ENCODE assay signal across 8 cellular contexts in the genomic region with DNA sequence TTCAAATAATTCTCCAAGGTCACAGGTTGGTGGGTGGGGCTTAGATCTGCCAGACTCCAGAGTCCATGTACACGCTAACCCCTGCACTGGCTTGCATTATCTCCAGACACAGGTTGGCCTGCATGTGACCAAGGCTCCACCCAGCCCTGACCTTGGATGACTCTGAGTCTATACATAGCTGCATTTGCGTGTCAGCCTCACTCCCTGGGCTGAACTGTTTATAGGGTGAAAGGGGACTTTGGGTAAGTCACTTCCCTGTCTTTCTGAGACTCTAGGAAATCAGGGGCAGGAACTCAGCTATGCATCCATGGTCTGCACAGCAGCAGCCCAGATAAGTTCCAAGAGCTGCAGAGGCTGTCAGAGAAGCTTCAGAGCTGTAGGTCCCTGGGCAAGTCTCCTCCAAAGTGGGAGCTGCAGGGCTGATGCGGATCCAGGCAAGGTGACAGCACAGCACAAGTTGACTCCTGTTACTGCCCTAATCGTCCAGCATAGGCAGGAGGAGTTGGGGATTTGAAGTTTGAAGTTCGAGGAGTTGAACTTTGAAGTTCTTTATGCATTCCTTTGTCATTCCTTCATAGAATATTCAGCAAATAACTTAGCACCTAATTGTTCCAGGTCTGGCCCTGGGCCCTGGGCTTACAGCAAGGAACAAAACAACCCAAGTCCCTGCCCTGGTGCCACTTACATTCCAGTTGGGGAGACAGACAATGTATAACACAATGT. TPM values are rescaled to one million over a fixed set of nuclear protein-coding genes. Genes with fewer than 3 reads are reported as not detected.
DNase-seq lines count a peak whose midpoint lies in the region; ATAC-seq and TF ChIP-seq lines count a peak whose summit lies in the region.

No MANE protein-coding gene starts in this region.

- intact Hi-C loops in testis (cut with DNase I; ENCODE audit: low total_unique reads), result no loop called here
- intact Hi-C loops in posterior vena cava (cut with DNase I), result loop anchor here in 1 of 2 donors (5.0 to 10.0 kb wide), 2 partner anchors 72 to 124 kb away; partner anchors contain the start of gene IRF1

- TF ChIP-seq POLR2A in gastroesophageal sphincter (IDR thresholded peaks at IDR 0.05) (no peak), testis (IDR thresholded peaks at IDR 0.05) (no peak)

- H3K4me3 ChIP-seq in SJSA1 (no peak overlapping the region), gastroesophageal sphincter (no peak overlapping the region), testis (no peak overlapping the region)

- H3K36me3 ChIP-seq in SJSA1, result no peaks in the 10 kb centered on the region; the same call in 1 of the 2 replicates
- H3K36me3 ChIP-seq in gastroesophageal sphincter, result peaks cover 0 to 9% of the 10 kb centered on the region in 2 donors
- no peaks in the 10 kb centered on the region for H3K36me3 ChIP-seq in testis (ENCODE audit: low read depth, missing control alignments)

- TF ChIP-seq CTCF in gastroesophageal sphincter (IDR thresholded peaks at IDR 0.05) (no peak), testis (IDR thresholded peaks at IDR 0.05) (no peak)

- WGBS in gastroesophageal sphincter (ENCODE audit: low coverage in 1 of 2), 2 donors, result 31 to 40% methylated on average over 2 to 4 of the region's 5 CpGs
- 43 to 54% methylated on average over 5 of the region's 5 CpGs for WGBS in testis, 2 donors

- no peak for TF ChIP-seq EP300 in gastroesophageal sphincter (IDR thresholded peaks at IDR 0.05)

- ATAC-seq in GM18861 (IDR thresholded peaks at IDR 0.05; ENCODE audit: unreplicated experiment) (peak; percentile 29), HG03045 (IDR thresholded peaks at IDR 0.05; ENCODE audit: unreplicated experiment) (peak; percentile 29), gastroesophageal sphincter (no peak)

- H3K4me1 ChIP-seq in SJSA1 (replicated peaks) (peaks cover 75% of the 10 kb centered on the region), gastroesophageal sphincter (peaks cover 19 to 100% (median 82%) of the 10 kb centered on the region in 3 donors), testis (peaks cover 36% of the 10 kb centered on the region)

- H3K27me3 ChIP-seq in SJSA1 (replicated peaks), result no peaks in the 10 kb centered on the region
- H3K27me3 ChIP-seq in gastroesophageal sphincter, result no peaks in the 10 kb centered on the region
- H3K27me3 ChIP-seq in testis, result no peaks in the 10 kb centered on the region

- H3K9me3 ChIP-seq in SJSA1 (replicated peaks), result no peaks in the 10 kb centered on the region
- H3K9me3 ChIP-seq in gastroesophageal sphincter, result no peaks in the 10 kb centered on the region
- H3K9me3 ChIP-seq in testis, result no peaks in the 10 kb centered on the region

- DNase-seq in SJSA1 (ENCODE audit: low read depth in 1 of 2, low spot score in 2 of 2) (peak in 1 of 2 experiments; percentile 47), testis (peak; percentile 53), posterior vena cava (ENCODE audit: low spot score) (no peak), NCI-H748 (lab: John Stamatoyannopoulos, UW; ENCODE audit: unreplicated experiment) (no peak), NCI-H146 (lab: John Stamatoyannopoulos, UW) (no peak)

- H3K27ac ChIP-seq in SJSA1 (peak overlapping the region; percentile 20), gastroesophageal sphincter (peak overlapping the region in 3 of 4 donors; percentile 53 to 99 (median 98)), testis (no peak overlapping the region)

RNA-seq across cellular contexts. Expression of gene SLC22A5, which starts 53.4 kb away (rescaled TPM):
- 2.4 and 3.5 TPM in 2 replicates for total RNA-seq in SJSA1 (2014; rRNA removed; shearing (Covaris generic))
- total RNA-seq in gastroesophageal sphincter (1 to 10 TPM; 6.5 to 9.6 (median 7.5) TPM), testis (10 to 100 TPM in 1 of 2 donors, 1 to 10 TPM in 1; 9.5 to 11.8 TPM), posterior vena cava (1 to 10 TPM; 7.4 to 9.6 TPM)
- 11.9 TPM for polyA plus RNA-seq in testis (ENCODE audit: insufficient read depth, low read depth, low replicate concordance)

Comparison
In these comparisons a context has a peak if more than half of its experiments do, and no peak if none do; other contexts are left out.
1. H3K27ac ChIP-seq: peak in SJSA1 (single experiment) and gastroesophageal sphincter (3 of 4); none in testis (0 of 2).